ENCODE assay signal across 8 cellular contexts in the genomic region with DNA sequence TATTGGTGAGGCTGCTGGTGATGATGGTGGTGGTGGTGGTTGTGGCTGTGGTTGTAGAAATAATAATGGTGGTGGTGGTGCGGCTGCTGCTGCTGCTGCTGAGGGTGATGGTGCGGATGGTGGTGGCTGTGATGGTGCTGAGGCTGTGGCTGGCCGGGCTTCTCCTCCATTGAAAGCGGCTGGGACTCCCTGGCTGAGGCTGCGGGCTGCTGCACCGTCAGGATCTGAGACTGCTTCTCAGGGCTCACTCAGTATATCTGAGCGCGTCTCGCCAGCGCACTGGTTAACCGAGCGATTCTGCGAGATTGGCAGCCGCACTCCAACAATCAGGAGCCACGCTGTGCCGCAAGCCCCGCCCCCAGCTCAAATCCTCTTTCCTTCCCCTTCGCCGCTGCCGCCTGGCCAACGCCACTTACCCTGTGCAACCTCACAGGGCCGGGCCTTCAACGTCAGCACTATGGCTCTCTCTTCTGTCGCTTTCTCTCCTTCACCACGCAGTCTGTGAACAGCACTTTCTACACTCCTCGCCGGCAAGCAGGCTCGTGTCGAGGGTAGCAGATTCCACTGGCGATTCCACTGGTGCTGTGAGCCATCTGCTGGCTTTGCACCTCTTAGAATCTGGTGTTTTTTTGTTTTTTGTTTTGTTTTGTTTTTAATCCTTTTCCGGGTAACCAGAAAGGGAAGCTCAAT. TPM values are rescaled to one million over a fixed set of nuclear protein-coding genes. Genes with fewer than 3 reads are reported as not detected.
DNase-seq lines count a peak whose midpoint lies in the region; ATAC-seq and TF ChIP-seq lines count a peak whose summit lies in the region.

A gene with protein sequence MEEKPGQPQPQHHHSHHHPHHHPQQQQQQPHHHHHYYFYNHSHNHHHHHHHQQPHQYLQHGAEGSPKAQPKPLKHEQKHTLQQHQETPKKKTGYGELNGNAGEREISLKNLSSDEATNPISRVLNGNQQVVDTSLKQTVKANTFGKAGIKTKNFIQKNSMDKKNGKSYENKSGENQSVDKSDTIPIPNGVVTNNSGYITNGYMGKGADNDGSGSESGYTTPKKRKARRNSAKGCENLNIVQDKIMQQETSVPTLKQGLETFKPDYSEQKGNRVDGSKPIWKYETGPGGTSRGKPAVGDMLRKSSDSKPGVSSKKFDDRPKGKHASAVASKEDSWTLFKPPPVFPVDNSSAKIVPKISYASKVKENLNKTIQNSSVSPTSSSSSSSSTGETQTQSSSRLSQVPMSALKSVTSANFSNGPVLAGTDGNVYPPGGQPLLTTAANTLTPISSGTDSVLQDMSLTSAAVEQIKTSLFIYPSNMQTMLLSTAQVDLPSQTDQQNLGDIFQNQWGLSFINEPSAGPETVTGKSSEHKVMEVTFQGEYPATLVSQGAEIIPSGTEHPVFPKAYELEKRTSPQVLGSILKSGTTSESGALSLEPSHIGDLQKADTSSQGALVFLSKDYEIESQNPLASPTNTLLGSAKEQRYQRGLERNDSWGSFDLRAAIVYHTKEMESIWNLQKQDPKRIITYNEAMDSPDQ (minus strand): TSS at position 259 of the 690 bp plus-strand sequence. CDS start 89 bp downstream, at position 170.

- ATAC-seq in HG03432 (IDR thresholded peaks at IDR 0.05; ENCODE audit: unreplicated experiment) = peak; percentile 84

- peak; percentile 100 for TF ChIP-seq POLR2A in GM19099 (IDR thresholded peaks at IDR 0.05; ENCODE audit: extremely low read depth, insufficient read length, low read depth)

- DNase-seq in AG20443 (ENCODE audit: low spot score) (peak; percentile 98), NCI-H510A (lab: John Stamatoyannopoulos, UW) (peak; percentile 97), cerebellum (ENCODE audit: low spot score) (peak; percentile 99), islet precursor cell (peak; percentile 100)
- DNase-seq in activated CD4-positive, alpha-beta T cell treated with anti-CD3 and anti-CD28 coated beads for 1 hour = peak; percentile 97
- DNase-seq in stimulated activated CD4-positive, alpha-beta T cell treated with anti-CD3 and anti-CD28 coated beads, Interleukin-12 subunit alpha, Interleukin-12 subunit beta, amount 100 ng/mL, for 48 hours (ENCODE audit: low read depth in 2 of 3, low spot score in 1 of 3) = peak; percentile 97 to 99 (median 98)

RNA-seq across cellular contexts. Expression of the gene that starts here (rescaled TPM):
- total RNA-seq in cerebellum = 47.4 TPM

Comparison
In these comparisons a context has a peak if more than half of its experiments do, and no peak if none do; other contexts are left out.
1. Peak in every context shown above with its lines: DNase-seq and ATAC-seq.